ENCODE assay signal across 8 cellular contexts in genomic region chr4:213175-213565, GRCh38.
A peak's percentile ranks its signal among the peaks of the same experiment; 100 is the strongest.
DNase-seq lines count a peak whose midpoint lies in the region; ATAC-seq, FAIRE-seq and TF ChIP-seq lines count a peak whose summit lies in the region.
"Not testable (repeated sequence)": the region's sequence is repeated elsewhere in the genome, so short reads cannot be mapped to it uniquely, and the experiment has no call there.

No MANE protein-coding gene starts in this region.

- H3K36me3 ChIP-seq in WERI-Rb-1: peaks cover 24% of the 10 kb centered on the region
- not testable (repeated sequence) for H3K36me3 ChIP-seq in bronchial epithelial cell (ENCODE audit: control insufficient read depth, insufficient read depth, low read length); iPS-20b (ENCODE audit: insufficient read depth, low read depth, low read length); mucosa of rectum (ENCODE audit: control insufficient read depth in 2 of 2, insufficient read depth in 2 of 2, low read length in 2 of 2); upper lobe of right lung

- not testable (repeated sequence) for H3K4me1 ChIP-seq in iPS-20b (ENCODE audit: insufficient read depth, low read length); mucosa of rectum (ENCODE audit: control insufficient read depth in 2 of 2, insufficient read depth in 2 of 2, low read length in 2 of 2); upper lobe of right lung

- ATAC-seq in upper lobe of right lung: not testable (repeated sequence)

- intact Hi-C loops in upper lobe of right lung (cut with DNase I): not testable (repeated sequence)

- peak overlapping the region; percentile 88 for H3K27ac ChIP-seq in WERI-Rb-1
- H3K27ac ChIP-seq in iPS-20b (ENCODE audit: low read length): not testable (repeated sequence)
- H3K27ac ChIP-seq in mucosa of rectum (ENCODE audit: low read depth in 2 of 2, low read length in 2 of 2): peak overlapping the region in 1 of 2 donors; percentile 45
- peak overlapping the region; percentile 74 for H3K27ac ChIP-seq in upper lobe of right lung

- TF ChIP-seq CTCF in WERI-Rb-1 (IDR thresholded peaks at IDR 0.05; ENCODE audit: low read depth, low read length); bronchial epithelial cell (IDR thresholded peaks at IDR 0.05; ENCODE audit: insufficient read depth, low read length, severe bottlenecking); upper lobe of right lung (IDR thresholded peaks at IDR 0.05): not testable (repeated sequence)

- H3K9ac ChIP-seq in iPS-20b (ENCODE audit: low read depth, low read length) (peak overlapping the region; percentile 66; the same call in 1 of the 2 replicates), mucosa of rectum (ENCODE audit: low read depth in 1 of 2, low read length in 2 of 2) (peak overlapping the region in 1 of 2 donors; percentile 34)

- DNase-seq in ELR (ENCODE audit: low read depth) (peak; percentile 31), WERI-Rb-1 (peak; percentile 35), fibroblast of peridontal ligament (ENCODE audit: extremely low read depth) (peak; percentile 26), renal cortical epithelial cell (ENCODE audit: low read depth) (peak; percentile 1)
- DNase-seq in bronchial epithelial cell (ENCODE audit: low read depth); upper lobe of right lung: not testable (repeated sequence)

- H3K4me3 ChIP-seq in WERI-Rb-1 (ENCODE audit: low read depth, low read length): peak overlapping the region; percentile 83
- peak overlapping the region; percentile 52 for H3K4me3 ChIP-seq in bronchial epithelial cell (ENCODE audit: low read depth, low read length)
- peak overlapping the region; percentile 70; the same call in 1 of the 2 replicates for H3K4me3 ChIP-seq in iPS-20b (ENCODE audit: low read length)
- peak overlapping the region; percentile 51 to 65 for H3K4me3 ChIP-seq in mucosa of rectum (ENCODE audit: low read length in 2 of 2)
- H3K4me3 ChIP-seq in upper lobe of right lung: peak overlapping the region; percentile 63

- not testable (repeated sequence) for H3K27me3 ChIP-seq in WERI-Rb-1 (ENCODE audit: insufficient read depth, low read depth, severe bottlenecking); bronchial epithelial cell (ENCODE audit: control insufficient read depth, insufficient read depth, low read length); iPS-20b (ENCODE audit: insufficient read depth, low read length); mucosa of rectum (ENCODE audit: control insufficient read depth in 2 of 2, insufficient read depth in 2 of 2, low read length in 2 of 2); upper lobe of right lung

- H3K9me3 ChIP-seq in WERI-Rb-1 (ENCODE audit: severe bottlenecking); mucosa of rectum (ENCODE audit: control insufficient read depth in 2 of 2, low read length in 2 of 2); upper lobe of right lung: not testable (repeated sequence)
- peaks cover 77% of the 10 kb centered on the region for H3K9me3 ChIP-seq in iPS-20b (ENCODE audit: insufficient read depth, low read depth, low read length)

- not testable (repeated sequence) for FAIRE-seq in bronchial epithelial cell (lab: Jason Lieb, UNC)
